17 cellular contexts compared by ENCODE assay signal in genomic region chr2:170212625-170213280, GRCh38. TPM values are rescaled to one million over a fixed set of nuclear protein-coding genes. Genes with fewer than 3 reads are reported as not detected.
A peak's percentile ranks its signal among the peaks of the same experiment; 100 is the strongest.
DNase-seq lines count a peak whose midpoint lies in the region; ATAC-seq and TF ChIP-seq lines count a peak whose summit lies in the region.
"Had no signal": no experiment of that assay in that cellular context is flagged by ENCODE, and none has a peak within 500 bp of the region (broad histone marks: within the 10 kb centered on the region; RNA-seq: fewer than 3 reads in every experiment).

No MANE protein-coding gene starts in this region.

- peaks cover 51% of the 10 kb centered on the region for H3K4me1 Mint-ChIP-seq in brain
- no peaks in the 10 kb centered on the region for H3K4me1 Mint-ChIP-seq in stimulated activated effector memory CD8-positive, alpha-beta T cell treated with anti-CD3 and anti-CD28 coated beads, Interleukin-12 subunit alpha, Interleukin-12 subunit beta, amount 100 ng/mL, for 72 hours
- H3K4me1 Mint-ChIP-seq: activated CD4-positive, alpha-beta memory T cell treated with anti-CD3 and anti-CD28 coated beads, Interleukin-2, amount 10 ng/mL, durations not matched to agents 7 days and 5 days; activated naive CD4-positive, alpha-beta T cell treated with anti-CD3 and anti-CD28 coated beads, Interleukin-2, amount 50 U/mL, for 24 hours had no signal

- peaks cover 7% of the 10 kb centered on the region for H3K36me3 Mint-ChIP-seq in brain
- H3K36me3 Mint-ChIP-seq in stimulated activated effector memory CD8-positive, alpha-beta T cell treated with anti-CD3 and anti-CD28 coated beads, Interleukin-12 subunit alpha, Interleukin-12 subunit beta, amount 100 ng/mL, for 72 hours: no peaks in the 10 kb centered on the region

- H3K4me1 ChIP-seq in BE2C: no peaks in the 10 kb centered on the region
- H3K4me1 ChIP-seq in ovary (ENCODE audit: insufficient read depth): no peaks in the 10 kb centered on the region
- H3K4me1 ChIP-seq: colonic mucosa, left lung had no signal

- H3K27me3 ChIP-seq in BE2C (no peaks in the 10 kb centered on the region), ovary (no peaks in the 10 kb centered on the region)
- H3K27me3 ChIP-seq: colonic mucosa, gastrocnemius medialis, left lung had no signal

- TF ChIP-seq POLR2A in ovary (IDR thresholded peaks at IDR 0.05): no peak

- H3K9me3 Mint-ChIP-seq in brain: peaks cover 0 to 16% (median 12%) of the 10 kb centered on the region in 5 experiments
- H3K9me3 Mint-ChIP-seq in stimulated activated effector memory CD8-positive, alpha-beta T cell treated with anti-CD3 and anti-CD28 coated beads, Interleukin-12 subunit alpha, Interleukin-12 subunit beta, amount 100 ng/mL, for 72 hours: no peaks in the 10 kb centered on the region
- H3K9me3 Mint-ChIP-seq: activated CD4-positive, alpha-beta memory T cell treated with anti-CD3 and anti-CD28 coated beads, Interleukin-2, amount 10 ng/mL, durations not matched to agents 7 days and 5 days; activated naive CD4-positive, alpha-beta T cell treated with anti-CD3 and anti-CD28 coated beads, Interleukin-2, amount 50 U/mL, for 24 hours; stimulated activated naive CD8-positive, alpha-beta T cell treated with anti-CD3 and anti-CD28 coated beads, Interleukin-15, Interleukin-2, amounts not matched to agents 100 ng/mL and 50 ng/mL, for 24 hours had no signal

- intact Hi-C loops in ovary (cut with DNase I): no loop called here

- H3K27ac ChIP-seq in ovary: no peak overlapping the region
- H3K27ac ChIP-seq: colonic mucosa, gastrocnemius medialis, left lung had no signal

- H3K27ac Mint-ChIP-seq in brain: peak overlapping the region in 3 of 5 experiments; percentile 63 to 83 (median 73)
- H3K27ac Mint-ChIP-seq in stimulated activated effector memory CD8-positive, alpha-beta T cell treated with anti-CD3 and anti-CD28 coated beads, Interleukin-12 subunit alpha, Interleukin-12 subunit beta, amount 100 ng/mL, for 72 hours: peak overlapping the region; percentile 21
- H3K27ac Mint-ChIP-seq: activated CD4-positive, alpha-beta memory T cell treated with anti-CD3 and anti-CD28 coated beads, Interleukin-2, amount 10 ng/mL, durations not matched to agents 7 days and 5 days; activated naive CD4-positive, alpha-beta T cell treated with anti-CD3 and anti-CD28 coated beads, Interleukin-2, amount 50 U/mL, for 24 hours; stimulated activated naive CD8-positive, alpha-beta T cell treated with anti-CD3 and anti-CD28 coated beads, Interleukin-15, Interleukin-2, amounts not matched to agents 100 ng/mL and 50 ng/mL, for 24 hours had no signal

- no peak for TF ChIP-seq EP300 in ovary (IDR thresholded peaks at IDR 0.05)

- no peaks in the 10 kb centered on the region for H3K27me3 Mint-ChIP-seq in brain

- H3K36me3 ChIP-seq in BE2C (no peaks in the 10 kb centered on the region), ovary (no peaks in the 10 kb centered on the region)
- H3K36me3 ChIP-seq: colonic mucosa, gastrocnemius medialis, left lung had no signal

- no peak overlapping the region for H3K4me3 ChIP-seq in BE2C (ENCODE audit: low read depth, low read length)
- no peak overlapping the region for H3K4me3 ChIP-seq in ovary
- H3K4me3 ChIP-seq: colonic mucosa, gastrocnemius medialis, left lung had no signal

- DNase-seq in NOMO-1 treated with DMSO at 0.1 percent for 48 hours (lab: John Stamatoyannopoulos, UW; ENCODE audit: unreplicated experiment) (peak; percentile 20), NOMO-1 treated with dmso at 0.1 percent for 144 hours (lab: John Stamatoyannopoulos, UW; ENCODE audit: unreplicated experiment) (no peak), BE2C (no peak), ovary (no peak), left lobe of liver (ENCODE audit: low spot score) (no peak)
- DNase-seq in stimulated activated effector memory CD8-positive, alpha-beta T cell treated with anti-CD3 and anti-CD28 coated beads, Interleukin-12 subunit alpha, Interleukin-12 subunit beta, amount 100 ng/mL, for 72 hours (ENCODE audit: low spot score in 2 of 2): no peak
- DNase-seq: activated CD4-positive, alpha-beta memory T cell treated with anti-CD3 and anti-CD28 coated beads, Interleukin-2, amount 10 ng/mL, durations not matched to agents 7 days and 5 days; colonic mucosa; gastrocnemius medialis; H7; left lung; MM.1S; NCI-H510A had no signal

- no peaks in the 10 kb centered on the region for H3K9me3 ChIP-seq in BE2C
- H3K9me3 ChIP-seq in ovary: no peaks in the 10 kb centered on the region
- H3K9me3 ChIP-seq: colonic mucosa, gastrocnemius medialis had no signal

- TF ChIP-seq CTCF in brain (conservative IDR thresholded peaks at IDR 0.05): no peak
- no peak for TF ChIP-seq CTCF in BE2C (IDR thresholded peaks at IDR 0.05; ENCODE audit: low read depth, low read length)
- TF ChIP-seq CTCF in ovary (IDR thresholded peaks at IDR 0.05): no peak

- WGBS in ovary, 3 donors: 49 to 60% (median 59%) methylated on average over 14 of the region's 14 CpGs

- H3K4me3 Mint-ChIP-seq in brain: peak overlapping the region in 1 of 5 experiments; percentile 43
- H3K4me3 Mint-ChIP-seq in stimulated activated effector memory CD8-positive, alpha-beta T cell treated with anti-CD3 and anti-CD28 coated beads, Interleukin-12 subunit alpha, Interleukin-12 subunit beta, amount 100 ng/mL, for 72 hours: no peak overlapping the region
- H3K4me3 Mint-ChIP-seq: activated CD4-positive, alpha-beta memory T cell treated with anti-CD3 and anti-CD28 coated beads, Interleukin-2, amount 10 ng/mL, durations not matched to agents 7 days and 5 days; activated naive CD4-positive, alpha-beta T cell treated with anti-CD3 and anti-CD28 coated beads, Interleukin-2, amount 50 U/mL, for 24 hours; stimulated activated naive CD8-positive, alpha-beta T cell treated with anti-CD3 and anti-CD28 coated beads, Interleukin-15, Interleukin-2, amounts not matched to agents 100 ng/mL and 50 ng/mL, for 24 hours had no signal

- peak; percentile 56 for ATAC-seq in HG03460 (IDR thresholded peaks at IDR 0.05; ENCODE audit: unreplicated experiment)
- no peak for ATAC-seq in stimulated activated effector memory CD8-positive, alpha-beta T cell treated with anti-CD3 and anti-CD28 coated beads, Interleukin-12 subunit alpha, Interleukin-12 subunit beta, amount 100 ng/mL, for 72 hours
- no peak for ATAC-seq in left lobe of liver
- ATAC-seq: gastrocnemius medialis, left lung had no signal

RNA-seq across cellular contexts. Expression of gene MYO3B, which starts 34.8 kb away (rescaled TPM):
- polyA plus RNA-seq in brain (ENCODE audit: insufficient read depth, low read depth, low replicate concordance) (not detected), ovary (under 1 TPM in 1 of 2 donors, not detected in 1; 0.04 TPM)
- not detected for polyA plus RNA-seq in BE2C (2012; ENCODE audit: insufficient read depth, insufficient read length, low read depth)
- total RNA-seq in ovary (1 to 10 TPM in 1 of 7 donors, under 1 TPM in 5, not detected in 1; 0.05 to 1.3 (median 0.14) TPM), left lobe of liver (not detected)
